14 cellular contexts compared by ENCODE assay signal in the genomic region with DNA sequence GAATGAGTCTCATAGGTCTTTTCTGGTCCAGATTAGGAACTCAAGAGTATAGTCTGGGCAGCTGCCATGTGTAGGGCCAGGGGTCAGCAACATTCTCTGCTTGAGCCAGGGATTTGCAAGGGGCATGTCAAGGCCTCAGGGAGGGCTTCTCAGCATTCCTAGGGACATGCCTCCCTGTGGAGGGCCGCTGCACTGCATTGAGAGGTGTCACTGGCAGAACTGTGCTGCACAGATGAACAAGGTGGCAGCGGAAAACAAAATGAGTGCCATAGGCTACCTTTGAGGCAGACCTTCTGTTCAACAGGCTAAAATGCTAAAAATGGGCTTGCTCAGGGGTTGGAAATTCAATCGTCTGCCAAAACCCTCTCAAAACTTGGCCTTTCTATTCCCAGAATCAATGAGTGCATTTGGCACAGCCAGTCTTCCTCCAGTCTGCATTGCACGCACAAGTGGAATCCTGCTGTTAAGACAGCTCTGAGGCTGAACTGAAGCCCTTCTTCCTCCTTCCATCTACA. TPM values are rescaled to one million over a fixed set of nuclear protein-coding genes. Genes with fewer than 3 reads are reported as not detected.
DNase-seq lines count a peak whose midpoint lies in the region; TF ChIP-seq lines count a peak whose summit lies in the region.
"Had no signal": no experiment of that assay in that cellular context is flagged by ENCODE, and none has a peak within 500 bp of the region (broad histone marks: within the 10 kb centered on the region; RNA-seq: fewer than 3 reads in every experiment).

No MANE protein-coding gene starts in this region.

- H3K36me3 ChIP-seq in smooth muscle cell (ENCODE audit: low read depth) = no peaks in the 10 kb centered on the region
- H3K36me3 ChIP-seq: prostate gland had no signal

- no peaks in the 10 kb centered on the region for H3K27me3 Mint-ChIP-seq in neural crest cell (ENCODE audit: low read depth)
- H3K27me3 Mint-ChIP-seq in activated T-helper 1 cell treated with anti-CD3 and anti-CD28 coated beads, Interleukin-12 subunit alpha, Interleukin-12 subunit beta, Interleukin-2, Interleukin-4 antibody, amounts not matched to agents 30 ng/mL and 10 ng/mL and 1 ng/mL, durations not matched to agents 14 hours and 24 hours and 36 hours (ENCODE audit: insufficient read depth) = peaks cover 2% of the 10 kb centered on the region
- H3K27me3 Mint-ChIP-seq in MCF 10A (ENCODE audit: insufficient read depth, unreplicated experiment) = no peaks in the 10 kb centered on the region
- H3K27me3 Mint-ChIP-seq: dendritic cell treated with granulocyte-macrophage colony-stimulating factor and Interleukin-4, amounts not matched to agents 40 ng/mL and 50 ng/mL, for 4 days; stimulated activated naive CD8-positive, alpha-beta T cell treated with anti-CD3 and anti-CD28 coated beads, Interleukin-15, Interleukin-2, amounts not matched to agents 100 ng/mL and 50 ng/mL, for 24 hours had no signal

- CTCF ChIA-PET in MCF 10A (lab: Yijun Ruan, JAX) = no interaction called here

- no peaks in the 10 kb centered on the region for H3F3A ChIP-seq in smooth muscle cell (ENCODE audit: low read depth)

- POLR2A ChIA-PET in MCF 10A (lab: Yijun Ruan, JAX) = no interaction called here

- peak; percentile 81 for DNase-seq in DMS79 treated with DMSO at 0.1 percent for 48 hours (lab: John Stamatoyannopoulos, UW)
- DNase-seq in NCI-H446 (lab: John Stamatoyannopoulos, UW) = peak; percentile 90 to 95
- DNase-seq in ecto neural progenitor cell (ENCODE audit: low spot score) = peak; percentile 74
- peak; percentile 2 for DNase-seq in neural crest cell (ENCODE audit: low read depth, low spot score)
- no peak for DNase-seq in activated T-helper 1 cell treated with anti-CD3 and anti-CD28 coated beads, Interleukin-12 subunit alpha, Interleukin-12 subunit beta, Interleukin-2, Interleukin-4 antibody, amounts not matched to agents 30 ng/mL and 10 ng/mL and 1 ng/mL, durations not matched to agents 14 hours and 24 hours and 36 hours (ENCODE audit: low spot score)
- DNase-seq in UCSD-AML1 (lab: John Stamatoyannopoulos, UW; ENCODE audit: unreplicated experiment) = no peak
- no peak for DNase-seq in MCF 10A (ENCODE audit: unreplicated experiment)
- no peak for DNase-seq in smooth muscle cell (lab: John Stamatoyannopoulos, UW; ENCODE audit: unreplicated experiment)
- DNase-seq: activated naive CD4-positive, alpha-beta T cell treated with anti-CD3 and anti-CD28 coated beads, Interleukin-2, amount 10 ng/mL, durations not matched to agents 7 days and 5 days; stimulated activated CD4-positive, alpha-beta T cell treated with anti-CD3 and anti-CD28 coated beads, Interleukin-4, amount 100 ng/mL, for 4 hours had no signal

- no TSS peak for BruUV-seq in MCF 10A (replicated peaks; lab: Mats Ljungman, UMichigan)

- no peak overlapping the region for H3K9ac ChIP-seq in smooth muscle cell (ENCODE audit: low read depth)

- H3K79me2 ChIP-seq in smooth muscle cell (ENCODE audit: low read depth) = no peaks in the 10 kb centered on the region

- peaks cover 4% of the 10 kb centered on the region for H3K4me1 Mint-ChIP-seq in neural crest cell
- peaks cover 14% of the 10 kb centered on the region for H3K4me1 Mint-ChIP-seq in activated T-helper 1 cell treated with anti-CD3 and anti-CD28 coated beads, Interleukin-12 subunit alpha, Interleukin-12 subunit beta, Interleukin-2, Interleukin-4 antibody, amounts not matched to agents 30 ng/mL and 10 ng/mL and 1 ng/mL, durations not matched to agents 14 hours and 24 hours and 36 hours (ENCODE audit: low read depth)
- H3K4me1 Mint-ChIP-seq in MCF 10A (ENCODE audit: insufficient read depth, unreplicated experiment) = peaks cover 5% of the 10 kb centered on the region
- H3K4me1 Mint-ChIP-seq: activated naive CD4-positive, alpha-beta T cell treated with anti-CD3 and anti-CD28 coated beads, Interleukin-2, amount 10 ng/mL, durations not matched to agents 7 days and 5 days had no signal

- no peak overlapping the region for H3K4me2 ChIP-seq in smooth muscle cell

- no peak overlapping the region for H3K27ac Mint-ChIP-seq in neural crest cell (ENCODE audit: unreplicated experiment)
- H3K27ac Mint-ChIP-seq in activated T-helper 1 cell treated with anti-CD3 and anti-CD28 coated beads, Interleukin-12 subunit alpha, Interleukin-12 subunit beta, Interleukin-2, Interleukin-4 antibody, amounts not matched to agents 30 ng/mL and 10 ng/mL and 1 ng/mL, durations not matched to agents 14 hours and 24 hours and 36 hours = no peak overlapping the region
- H3K27ac Mint-ChIP-seq in MCF 10A (ENCODE audit: low read depth, unreplicated experiment) = no peak overlapping the region
- H3K27ac Mint-ChIP-seq: activated naive CD4-positive, alpha-beta T cell treated with anti-CD3 and anti-CD28 coated beads, Interleukin-2, amount 10 ng/mL, durations not matched to agents 7 days and 5 days; dendritic cell treated with granulocyte-macrophage colony-stimulating factor and Interleukin-4, amounts not matched to agents 40 ng/mL and 50 ng/mL, for 4 days; stimulated activated naive CD8-positive, alpha-beta T cell treated with anti-CD3 and anti-CD28 coated beads, Interleukin-15, Interleukin-2, amounts not matched to agents 100 ng/mL and 50 ng/mL, for 24 hours had no signal

- TF ChIP-seq CTCF in neural crest cell (conservative IDR thresholded peaks at IDR 0.05) (no peak), MCF 10A (IDR thresholded peaks at IDR 0.05; ENCODE audit: unreplicated experiment) (no peak), smooth muscle cell (IDR thresholded peaks at IDR 0.05; ENCODE audit: borderline replicate concordance, insufficient read depth, poor library complexity, severe bottlenecking) (no peak)

- H3K4me1 ChIP-seq in smooth muscle cell (ENCODE audit: low read depth) = no peaks in the 10 kb centered on the region
- H3K4me1 ChIP-seq: prostate gland had no signal

- H3K9me3 ChIP-seq in smooth muscle cell (replicated peaks; ENCODE audit: low read depth) = no peaks in the 10 kb centered on the region
- H3K9me3 ChIP-seq: prostate gland had no signal

- no peaks in the 10 kb centered on the region for H3K36me3 Mint-ChIP-seq in neural crest cell (ENCODE audit: low read depth)
- no peaks in the 10 kb centered on the region for H3K36me3 Mint-ChIP-seq in activated T-helper 1 cell treated with anti-CD3 and anti-CD28 coated beads, Interleukin-12 subunit alpha, Interleukin-12 subunit beta, Interleukin-2, Interleukin-4 antibody, amounts not matched to agents 30 ng/mL and 10 ng/mL and 1 ng/mL, durations not matched to agents 14 hours and 24 hours and 36 hours (ENCODE audit: low read depth)
- H3K36me3 Mint-ChIP-seq in MCF 10A (ENCODE audit: insufficient read depth, unreplicated experiment) = no peaks in the 10 kb centered on the region
- H3K36me3 Mint-ChIP-seq: activated naive CD4-positive, alpha-beta T cell treated with anti-CD3 and anti-CD28 coated beads, Interleukin-2, amount 10 ng/mL, durations not matched to agents 7 days and 5 days had no signal

- H4K20me1 ChIP-seq in smooth muscle cell (ENCODE audit: low read depth) = no peaks in the 10 kb centered on the region

- no peak overlapping the region for H2AFZ ChIP-seq in smooth muscle cell (ENCODE audit: low read depth)

- H3K4me3 Mint-ChIP-seq in neural crest cell (no peak overlapping the region), MCF 10A (ENCODE audit: unreplicated experiment) (no peak overlapping the region)
- H3K4me3 Mint-ChIP-seq in activated T-helper 1 cell treated with anti-CD3 and anti-CD28 coated beads, Interleukin-12 subunit alpha, Interleukin-12 subunit beta, Interleukin-2, Interleukin-4 antibody, amounts not matched to agents 30 ng/mL and 10 ng/mL and 1 ng/mL, durations not matched to agents 14 hours and 24 hours and 36 hours = no peak overlapping the region
- H3K4me3 Mint-ChIP-seq: activated naive CD4-positive, alpha-beta T cell treated with anti-CD3 and anti-CD28 coated beads, Interleukin-2, amount 10 ng/mL, durations not matched to agents 7 days and 5 days; dendritic cell treated with granulocyte-macrophage colony-stimulating factor and Interleukin-4, amounts not matched to agents 40 ng/mL and 50 ng/mL, for 4 days; stimulated activated naive CD8-positive, alpha-beta T cell treated with anti-CD3 and anti-CD28 coated beads, Interleukin-15, Interleukin-2, amounts not matched to agents 100 ng/mL and 50 ng/mL, for 24 hours had no signal

- H3K4me3 ChIP-seq in smooth muscle cell = no peak overlapping the region
- H3K4me3 ChIP-seq: prostate gland had no signal

- WGBS in smooth muscle cell (ENCODE audit: low lambda C conversion rate) = 85% methylated on average over 4 of the region's 4 CpGs

- intact Hi-C loops in activated T-helper 1 cell treated with anti-CD3 and anti-CD28 coated beads, Interleukin-12 subunit alpha, Interleukin-12 subunit beta, Interleukin-2, Interleukin-4 antibody, amounts not matched to agents 30 ng/mL and 10 ng/mL and 1 ng/mL, durations not matched to agents 14 hours and 24 hours and 36 hours (cut with micrococcal nuclease) = no loop called here
- intact Hi-C loops in MCF 10A (cut with micrococcal nuclease) = no loop called here

- no peaks in the 10 kb centered on the region for H3K27me3 ChIP-seq in smooth muscle cell (ENCODE audit: low read depth)

- no peaks in the 10 kb centered on the region for H3K9me3 Mint-ChIP-seq in neural crest cell
- H3K9me3 Mint-ChIP-seq in activated T-helper 1 cell treated with anti-CD3 and anti-CD28 coated beads, Interleukin-12 subunit alpha, Interleukin-12 subunit beta, Interleukin-2, Interleukin-4 antibody, amounts not matched to agents 30 ng/mL and 10 ng/mL and 1 ng/mL, durations not matched to agents 14 hours and 24 hours and 36 hours = no peaks in the 10 kb centered on the region
- no peaks in the 10 kb centered on the region for H3K9me3 Mint-ChIP-seq in MCF 10A (ENCODE audit: unreplicated experiment)
- H3K9me3 Mint-ChIP-seq: activated naive CD4-positive, alpha-beta T cell treated with anti-CD3 and anti-CD28 coated beads, Interleukin-2, amount 10 ng/mL, durations not matched to agents 7 days and 5 days; dendritic cell treated with granulocyte-macrophage colony-stimulating factor and Interleukin-4, amounts not matched to agents 40 ng/mL and 50 ng/mL, for 4 days; stimulated activated naive CD8-positive, alpha-beta T cell treated with anti-CD3 and anti-CD28 coated beads, Interleukin-15, Interleukin-2, amounts not matched to agents 100 ng/mL and 50 ng/mL, for 24 hours had no signal

- no peak overlapping the region for H3K27ac ChIP-seq in smooth muscle cell (ENCODE audit: low read depth)
- H3K27ac ChIP-seq: prostate gland had no signal

RNA-seq across cellular contexts. Expression of a gene that starts 51.6 kb away (rescaled TPM):
- total RNA-seq in neural crest cell (105 and 113 TPM in 2 replicates), MCF 10A (2022) (80.7 and 83.9 TPM in 2 replicates), smooth muscle cell (45.7 and 57.8 TPM in 2 replicates)
- total RNA-seq in activated T-helper 1 cell treated with anti-CD3 and anti-CD28 coated beads, Interleukin-12 subunit alpha, Interleukin-12 subunit beta, Interleukin-2, Interleukin-4 antibody, amounts not matched to agents 30 ng/mL and 10 ng/mL and 1 ng/mL, durations not matched to agents 14 hours and 24 hours and 36 hours = 149 and 182 TPM in 2 replicates
- polyA plus RNA-seq in smooth muscle cell = 28.2 and 33.8 TPM in 2 replicates

RNA-seq across cellular contexts. Expression of a gene that starts 51.9 kb away (rescaled TPM):
- total RNA-seq in neural crest cell = 0.14 and 0.33 TPM in 2 replicates
- total RNA-seq in activated T-helper 1 cell treated with anti-CD3 and anti-CD28 coated beads, Interleukin-12 subunit alpha, Interleukin-12 subunit beta, Interleukin-2, Interleukin-4 antibody, amounts not matched to agents 30 ng/mL and 10 ng/mL and 1 ng/mL, durations not matched to agents 14 hours and 24 hours and 36 hours = not detected in 2 replicates
- total RNA-seq in MCF 10A (2022) = not detected in 2 replicates
- not detected in 2 replicates for total RNA-seq in smooth muscle cell
- 0.09 TPM in 1 of 2 replicates, not detected in the other for polyA plus RNA-seq in smooth muscle cell
- total RNA-seq: lung microvascular endothelial cell had no signal

RNA-seq across cellular contexts. Expression of a gene that starts 55.1 kb away (rescaled TPM):
- total RNA-seq in neural crest cell (31.6 and 34.0 TPM in 2 replicates), MCF 10A (2022) (42.9 and 46.2 TPM in 2 replicates), smooth muscle cell (57.6 and 62.8 TPM in 2 replicates)
- total RNA-seq in activated T-helper 1 cell treated with anti-CD3 and anti-CD28 coated beads, Interleukin-12 subunit alpha, Interleukin-12 subunit beta, Interleukin-2, Interleukin-4 antibody, amounts not matched to agents 30 ng/mL and 10 ng/mL and 1 ng/mL, durations not matched to agents 14 hours and 24 hours and 36 hours = 41.3 and 49.7 TPM in 2 replicates
- polyA plus RNA-seq in smooth muscle cell = 28.0 and 29.3 TPM in 2 replicates

Comparison
In these comparisons a context has a peak if more than half of its experiments do, and no peak if none do; other contexts are left out.
1. DNase-seq: peak in DMS79 treated with DMSO at 0.1 percent for 48 hours (single experiment), NCI-H446 (2 of 2), ecto neural progenitor cell (single experiment) and neural crest cell (single experiment); none in activated T-helper 1 cell treated with anti-CD3 and anti-CD28 coated beads, Interleukin-12 subunit alpha, Interleukin-12 subunit beta, Interleukin-2, Interleukin-4 antibody, amounts not matched to agents 30 ng/mL and 10 ng/mL and 1 ng/mL, durations not matched to agents 14 hours and 24 hours and 36 hours (single experiment), UCSD-AML1 (single experiment), MCF 10A (single experiment) and smooth muscle cell (single experiment).